ENCODE assay signal across 10 cellular contexts in the genomic region with DNA sequence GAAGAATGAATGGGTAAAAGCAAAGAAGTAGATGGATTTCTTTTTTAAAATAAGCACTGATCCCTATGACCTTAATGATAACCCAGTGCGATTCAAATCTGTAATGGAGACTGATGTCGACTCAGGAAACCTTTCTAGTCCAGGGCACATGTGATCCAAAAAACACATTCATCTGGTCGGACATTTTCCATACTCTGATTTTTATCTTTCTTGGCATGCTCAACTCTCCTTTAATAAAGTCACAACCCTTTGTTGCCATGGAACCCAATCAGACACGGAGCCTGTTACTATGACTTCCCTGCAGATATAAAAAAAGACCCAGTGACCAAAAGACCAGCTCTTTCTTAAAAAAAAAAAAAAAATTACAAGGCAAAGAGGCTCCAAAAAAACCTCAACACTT. TPM values are rescaled to one million over a fixed set of nuclear protein-coding genes. Genes with fewer than 3 reads are reported as not detected.
DNase-seq lines count a peak whose midpoint lies in the region; ATAC-seq and TF ChIP-seq lines count a peak whose summit lies in the region.
"Had no signal": no experiment of that assay in that cellular context is flagged by ENCODE, and none has a peak within 500 bp of the region (broad histone marks: within the 10 kb centered on the region; RNA-seq: fewer than 3 reads in every experiment).

No MANE protein-coding gene starts in this region.

- H3K27ac ChIP-seq in heart left ventricle (peak overlapping the region in 7 of 12 donors; percentile 3 to 73 (median 21)), adrenal gland (peak overlapping the region in 3 of 5 donors; percentile 39 to 57 (median 43))

- H3K27me3 ChIP-seq in heart left ventricle (no peaks in the 10 kb centered on the region), adrenal gland (no peaks in the 10 kb centered on the region)

- ATAC-seq in heart left ventricle (peak in 3 of 4 donors; percentile 34 to 88 (median 72)), Right ventricle myocardium inferior (no peak), HG03108 (IDR thresholded peaks at IDR 0.05; ENCODE audit: unreplicated experiment) (no peak), HG03521 (IDR thresholded peaks at IDR 0.05; ENCODE audit: unreplicated experiment) (no peak), GM18909 (IDR thresholded peaks at IDR 0.05; ENCODE audit: poor library complexity, unreplicated experiment) (no peak)

- H3K4me3 ChIP-seq in heart left ventricle, result peak overlapping the region in 2 of 12 donors; percentile 8 to 26
- H3K4me3 ChIP-seq in adrenal gland, result peak overlapping the region in 1 of 4 donors; percentile 44

- H3K27me3 Mint-ChIP-seq in type B pancreatic cell, result peaks cover 10% of the 10 kb centered on the region

- H3K9me3 Mint-ChIP-seq in type B pancreatic cell, result peaks cover 16% of the 10 kb centered on the region

- H3K4me1 ChIP-seq in heart left ventricle (peaks cover 0 to 22% (median 12%) of the 10 kb centered on the region in 12 donors), adrenal gland (replicated peaks in 1 of 2) (peaks cover 19 to 25% of the 10 kb centered on the region in 2 donors)

- peak in 1 of 5 donors; percentile 26 for DNase-seq in heart left ventricle
- DNase-seq in Right ventricle myocardium inferior (ENCODE audit: missing footprints), result no peak
- peak in 6 of 7 donors; percentile 24 to 62 (median 37) for DNase-seq in adrenal gland
- DNase-seq in left kidney (ENCODE audit: low read depth, low spot score), result peak; percentile 73
- no peak for DNase-seq in type B pancreatic cell (ENCODE audit: extremely low spot score, unreplicated experiment)
- DNase-seq: COR-L47, NCI-H510A treated with DMSO at 0.1 percent for 48 hours had no signal

- peaks cover 4% of the 10 kb centered on the region for H3K36me3 Mint-ChIP-seq in type B pancreatic cell

- peaks cover 32% of the 10 kb centered on the region for H3K4me1 Mint-ChIP-seq in type B pancreatic cell (ENCODE audit: unreplicated experiment)

- intact Hi-C loops in heart left ventricle (cut with DNase I) (no loop called here), Right ventricle myocardium inferior (cut with DNase I) (no loop called here), adrenal gland (cut with DNase I) (no loop called here)

- H3K9me3 ChIP-seq in heart left ventricle (no peaks in the 10 kb centered on the region), adrenal gland (replicated peaks in 1 of 3) (no peaks in the 10 kb centered on the region)

- TF ChIP-seq CTCF in heart left ventricle (IDR thresholded peaks at IDR 0.05), result no peak
- TF ChIP-seq CTCF in adrenal gland (IDR thresholded peaks at IDR 0.05), result no peak
- TF ChIP-seq CTCF in type B pancreatic cell (conservative IDR thresholded peaks at IDR 0.05), result no peak

- TF ChIP-seq POLR2A in heart left ventricle (IDR thresholded peaks at IDR 0.05) (no peak), adrenal gland (IDR thresholded peaks at IDR 0.05) (no peak)

- H3K27ac Mint-ChIP-seq in type B pancreatic cell, result peak overlapping the region; percentile 88

- WGBS in heart left ventricle, 4 donors, result 32 to 49% (median 41%) methylated on average over 4 of the region's 4 CpGs
- 17 to 29% (median 23%) methylated on average over 4 of the region's 4 CpGs for WGBS in adrenal gland, 4 donors

- H3K36me3 ChIP-seq in heart left ventricle (no peaks in the 10 kb centered on the region), adrenal gland (replicated peaks in 1 of 2) (no peaks in the 10 kb centered on the region)

- H3K4me3 Mint-ChIP-seq in type B pancreatic cell, result peak overlapping the region; percentile 69

RNA-seq across cellular contexts. Expression of gene TMCC3, which starts 27.9 kb away (rescaled TPM):
- 1 to 10 TPM; 1.1 to 8.2 (median 2.9) TPM for total RNA-seq in heart left ventricle
- polyA plus RNA-seq in heart left ventricle, result 1 to 10 TPM in 1 of 2 donors, under 1 TPM in 1; 0.69 to 4.0 TPM
- 1.5 TPM for total RNA-seq in Right ventricle myocardium inferior
- total RNA-seq in adrenal gland, result 10 to 100 TPM in 1 of 8 donors, 1 to 10 TPM in 7; 2.4 to 13.4 (median 6.7) TPM
- 1 to 10 TPM; 1.2 to 9.3 (median 2.2) TPM for polyA plus RNA-seq in adrenal gland
- total RNA-seq in type B pancreatic cell (ENCODE audit: low replicate concordance), result 14.1 and 18.2 TPM in 2 replicates

Comparison
In these comparisons a context has a peak if more than half of its experiments do, and no peak if none do; other contexts are left out.
1. ATAC-seq: peak in heart left ventricle (3 of 4); none in Right ventricle myocardium inferior (single experiment), HG03108 (single experiment), HG03521 (single experiment) and GM18909 (single experiment).
2. DNase-seq: peak in adrenal gland (6 of 7) and left kidney (single experiment); none in Right ventricle myocardium inferior (single experiment) and type B pancreatic cell (single experiment).